Comparison of ENCODE assay signal across 12 cellular contexts in the genomic region with DNA sequence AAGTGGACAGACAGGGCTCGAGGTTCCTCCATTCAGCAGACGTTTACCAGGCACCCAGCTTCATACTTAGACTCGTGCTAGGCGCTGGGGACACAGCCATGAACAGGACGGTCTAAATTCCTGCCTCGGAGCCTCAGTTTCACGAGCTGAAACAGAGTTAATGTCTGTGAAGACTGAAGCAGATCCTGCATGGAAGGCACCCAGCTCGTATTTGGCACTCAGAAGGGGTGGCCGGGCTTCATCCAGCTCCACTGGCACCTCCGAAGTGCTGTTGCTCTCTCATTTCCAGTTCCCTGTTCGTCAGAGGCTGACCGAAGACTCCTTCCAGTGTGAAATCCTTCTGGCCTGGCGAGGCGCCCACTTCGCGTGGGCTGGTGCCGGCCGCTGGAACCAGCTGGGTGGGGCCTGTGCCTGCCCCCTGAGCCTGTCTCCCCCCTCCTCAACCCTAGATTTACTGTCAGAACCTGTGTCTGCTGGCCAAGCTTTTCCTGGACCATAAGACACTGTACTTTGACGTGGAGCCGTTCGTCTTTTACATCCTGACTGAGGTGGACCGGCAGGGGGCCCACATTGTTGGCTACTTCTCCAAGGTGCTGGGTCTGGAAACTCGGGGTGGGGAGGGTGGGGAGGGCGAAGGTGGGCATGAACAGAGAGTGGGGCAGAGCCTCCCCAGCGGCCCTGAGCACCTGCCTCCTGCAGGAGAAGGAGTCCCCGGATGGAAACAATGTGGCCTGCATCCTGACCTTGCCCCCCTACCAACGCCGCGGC. TPM values are rescaled to one million over a fixed set of nuclear protein-coding genes. Genes with fewer than 3 reads are reported as not detected.
DNase-seq lines count a peak whose midpoint lies in the region; TF ChIP-seq lines count a peak whose summit lies in the region.
"Had no signal": no experiment of that assay in that cellular context is flagged by ENCODE, and none has a peak within 500 bp of the region (broad histone marks: within the 10 kb centered on the region; RNA-seq: fewer than 3 reads in every experiment).

No MANE protein-coding gene starts in this region.

- no peaks in the 10 kb centered on the region for H3K9me3 ChIP-seq in ascending aorta
- no peaks in the 10 kb centered on the region for H3K9me3 ChIP-seq in sigmoid colon

- WGBS in sigmoid colon, 2 donors, result 21 to 58% methylated on average over 29 of the region's 29 CpGs

- H3K27ac ChIP-seq in ascending aorta (peak overlapping the region; percentile 9 to 58), sigmoid colon (peak overlapping the region; percentile 48 to 67 (median 60))

- no peak for TF ChIP-seq CTCF in ascending aorta (IDR thresholded peaks at IDR 0.05)
- no peak for TF ChIP-seq CTCF in sigmoid colon (IDR thresholded peaks at IDR 0.05)

- peaks cover 44 to 73% of the 10 kb centered on the region in 2 donors for H3K36me3 ChIP-seq in ascending aorta
- H3K36me3 ChIP-seq in sigmoid colon, result peaks cover 47 to 74% (median 51%) of the 10 kb centered on the region in 4 donors

- DNase-seq in CD1c-positive myeloid dendritic cell (ENCODE audit: extremely low spot score), result peak; percentile 93
- DNase-seq in ascending aorta (ENCODE audit: low spot score in 2 of 2), result no peak
- peak; percentile 54 for DNase-seq in islet precursor cell
- DNase-seq in sigmoid colon, result peak; percentile 77
- DNase-seq in effector CD4-positive, alpha-beta T cell, result no peak
- no peak for DNase-seq in NCI-H748 treated with DMSO at 0.1 percent for 48 hours (lab: John Stamatoyannopoulos, UW)
- DNase-seq in stimulated activated CD4-positive, alpha-beta T cell treated with anti-CD3 and anti-CD28 coated beads, Interleukin-15, amount 100 ng/mL, for 24 hours, result no peak
- no peak for DNase-seq in ecto neural progenitor cell (ENCODE audit: low spot score)
- DNase-seq: activated T-cell treated with anti-CD3 and anti-CD28 coated beads, Interleukin-2, amount 50 U/mL, for 72 hours; effector memory CD8-positive, alpha-beta T cell; NCI-H1436 had no signal

- H3K4me1 ChIP-seq in ascending aorta (no peaks in the 10 kb centered on the region), sigmoid colon (peaks cover 0 to 22% (median 6%) of the 10 kb centered on the region in 4 donors)

- no peak for TF ChIP-seq POLR2A in sigmoid colon (IDR thresholded peaks at IDR 0.05)

- H3K27me3 ChIP-seq in ascending aorta, result no peaks in the 10 kb centered on the region
- H3K27me3 ChIP-seq in sigmoid colon, result peaks cover 0 to 6% (median 4%) of the 10 kb centered on the region in 3 donors

- H3K4me3 ChIP-seq in ascending aorta (no peak overlapping the region), sigmoid colon (no peak overlapping the region)

- intact Hi-C loops in ascending aorta (cut with DNase I) (no loop called here), sigmoid colon (cut with DNase I) (no loop called here)

- no peak for TF ChIP-seq EP300 in sigmoid colon (IDR thresholded peaks at IDR 0.05)

RNA-seq across cellular contexts. Expression of a gene that starts 5.8 kb away (rescaled TPM):
- total RNA-seq in ascending aorta (not detected), sigmoid colon (1 to 10 TPM in 2 of 4 donors, under 1 TPM in 1, not detected in 1; 0.16 to 3.2 (median 1.1) TPM)
- polyA plus RNA-seq in sigmoid colon, result 100 to 1,000 TPM in 1 of 3 donors, 10 to 100 TPM in 2; 54.7 to 342 (median 84.4) TPM
- total RNA-seq: activated T-cell treated with anti-CD3 and anti-CD28 coated beads, Interleukin-2, amount 50 U/mL, for 72 hours; pulmonary artery endothelial cell had no signal

RNA-seq across cellular contexts. Expression of a gene that starts 12.3 kb away (rescaled TPM):
- total RNA-seq in ascending aorta, result 113 TPM
- 10 to 100 TPM; 57.1 to 65.7 (median 62.5) TPM for total RNA-seq in sigmoid colon
- 10 to 100 TPM; 31.2 to 54.0 (median 38.8) TPM for polyA plus RNA-seq in sigmoid colon

RNA-seq across cellular contexts. Expression of a gene that starts 20.1 kb away (rescaled TPM):
- total RNA-seq in ascending aorta (1.4 TPM), sigmoid colon (1 to 10 TPM in 3 of 4 donors, under 1 TPM in 1; 0.83 to 7.3 (median 3.7) TPM)
- 10 to 100 TPM in 1 of 3 donors, 1 to 10 TPM in 2; 4.7 to 10.2 (median 7.6) TPM for polyA plus RNA-seq in sigmoid colon

RNA-seq across cellular contexts. Expression of a gene that starts 21.6 kb away (rescaled TPM):
- total RNA-seq in ascending aorta (85.8 TPM), sigmoid colon (10 to 100 TPM; 29.5 to 42.7 (median 33.7) TPM)
- polyA plus RNA-seq in sigmoid colon, result 10 to 100 TPM; 21.6 to 33.2 (median 32.1) TPM

RNA-seq across cellular contexts. Expression of a gene that starts 35.2 kb away (rescaled TPM):
- total RNA-seq in ascending aorta (227 TPM), sigmoid colon (100 to 1,000 TPM; 107 to 165 (median 116) TPM)
- polyA plus RNA-seq in sigmoid colon, result 10 to 100 TPM; 30.5 to 66.5 (median 45.6) TPM

Comparison
In these comparisons a context has a peak if more than half of its experiments do, and no peak if none do; other contexts are left out.
1. DNase-seq: peak in CD1c-positive myeloid dendritic cell (single experiment), islet precursor cell (single experiment) and sigmoid colon (single experiment); none in ascending aorta (0 of 2), effector CD4-positive, alpha-beta T cell (single experiment), NCI-H748 treated with DMSO at 0.1 percent for 48 hours (single experiment), stimulated activated CD4-positive, alpha-beta T cell treated with anti-CD3 and anti-CD28 coated beads, Interleukin-15, amount 100 ng/mL, for 24 hours (single experiment) and ecto neural progenitor cell (single experiment).